2 cellular contexts compared by ENCODE assay signal in genomic region chr12:62265511-62265910, GRCh38.
TF ChIP-seq lines count a peak whose summit lies in the region.

No MANE protein-coding gene starts in this region.

TF ChIP-seq in K562, 482 proteins besides CTCF, POLR2A, EP300 and RAD21:
- TF ChIP-seq CGGBP1 (CRISPR knock-in tag; IDR thresholded peaks at IDR 0.05) (no peak), HIVEP1 (CRISPR knock-in tag; IDR thresholded peaks at IDR 0.05) (no peak), SIRT6 (IDR thresholded peaks at IDR 0.05; ENCODE audit: low read depth, low read length) (no peak), SAP30 (IDR thresholded peaks at IDR 0.05; ENCODE audit: borderline replicate concordance, insufficient read depth, low read depth, low read length, poor library complexity, severe bottlenecking) (no peak), SMC3 (conservative IDR thresholded peaks at IDR 0.05; ENCODE audit: insufficient read depth, low read depth, low read length) (no peak), SNIP1 (IDR thresholded peaks at IDR 0.05; ENCODE audit: low read depth) (no peak), SMARCA5 (IDR thresholded peaks at IDR 0.05) (no peak), YY1 (IDR thresholded peaks at IDR 0.05; ENCODE audit: borderline replicate concordance in 1 of 3, control insufficient read depth in 1 of 3, extremely low read depth in 1 of 3, insufficient read depth in 3 of 3, insufficient read length in 1 of 3, insufficient replicate concordance in 2 of 3, low read depth in 1 of 3, low read length in 2 of 3) (no peak)
- TF ChIP-seq, protein P1, sequence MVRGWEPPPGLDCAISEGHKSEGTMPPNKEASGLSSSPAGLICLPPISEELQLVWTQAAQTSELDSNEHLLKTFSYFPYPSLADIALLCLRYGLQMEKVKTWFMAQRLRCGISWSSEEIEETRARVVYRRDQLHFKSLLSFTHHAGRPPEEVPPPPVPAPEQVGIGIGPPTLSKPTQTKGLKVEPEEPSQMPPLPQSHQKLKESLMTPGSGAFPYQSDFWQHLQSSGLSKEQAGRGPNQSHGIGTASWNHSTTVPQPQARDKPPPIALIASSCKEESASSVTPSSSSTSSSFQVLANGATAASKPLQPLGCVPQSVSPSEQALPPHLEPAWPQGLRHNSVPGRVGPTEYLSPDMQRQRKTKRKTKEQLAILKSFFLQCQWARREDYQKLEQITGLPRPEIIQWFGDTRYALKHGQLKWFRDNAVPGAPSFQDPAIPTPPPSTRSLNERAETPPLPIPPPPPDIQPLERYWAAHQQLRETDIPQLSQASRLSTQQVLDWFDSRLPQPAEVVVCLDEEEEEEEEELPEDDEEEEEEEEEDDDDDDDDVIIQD (CRISPR knock-in tag; IDR thresholded peaks at IDR 0.05) = no peak
- TF ChIP-seq, protein P2, sequence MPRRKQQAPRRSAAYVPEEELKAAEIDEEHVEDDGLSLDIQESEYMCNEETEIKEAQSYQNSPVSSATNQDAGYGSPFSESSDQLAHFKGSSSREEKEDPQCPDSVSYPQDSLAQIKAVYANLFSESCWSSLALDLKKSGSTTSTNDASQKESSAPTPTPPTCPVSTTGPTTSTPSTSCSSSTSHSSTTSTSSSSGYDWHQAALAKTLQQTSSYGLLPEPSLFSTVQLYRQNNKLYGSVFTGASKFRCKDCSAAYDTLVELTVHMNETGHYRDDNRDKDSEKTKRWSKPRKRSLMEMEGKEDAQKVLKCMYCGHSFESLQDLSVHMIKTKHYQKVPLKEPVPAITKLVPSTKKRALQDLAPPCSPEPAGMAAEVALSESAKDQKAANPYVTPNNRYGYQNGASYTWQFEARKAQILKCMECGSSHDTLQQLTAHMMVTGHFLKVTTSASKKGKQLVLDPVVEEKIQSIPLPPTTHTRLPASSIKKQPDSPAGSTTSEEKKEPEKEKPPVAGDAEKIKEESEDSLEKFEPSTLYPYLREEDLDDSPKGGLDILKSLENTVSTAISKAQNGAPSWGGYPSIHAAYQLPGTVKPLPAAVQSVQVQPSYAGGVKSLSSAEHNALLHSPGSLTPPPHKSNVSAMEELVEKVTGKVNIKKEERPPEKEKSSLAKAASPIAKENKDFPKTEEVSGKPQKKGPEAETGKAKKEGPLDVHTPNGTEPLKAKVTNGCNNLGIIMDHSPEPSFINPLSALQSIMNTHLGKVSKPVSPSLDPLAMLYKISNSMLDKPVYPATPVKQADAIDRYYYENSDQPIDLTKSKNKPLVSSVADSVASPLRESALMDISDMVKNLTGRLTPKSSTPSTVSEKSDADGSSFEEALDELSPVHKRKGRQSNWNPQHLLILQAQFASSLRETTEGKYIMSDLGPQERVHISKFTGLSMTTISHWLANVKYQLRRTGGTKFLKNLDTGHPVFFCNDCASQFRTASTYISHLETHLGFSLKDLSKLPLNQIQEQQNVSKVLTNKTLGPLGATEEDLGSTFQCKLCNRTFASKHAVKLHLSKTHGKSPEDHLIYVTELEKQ (CRISPR knock-in tag; IDR thresholded peaks at IDR 0.05) = no peak

TF ChIP-seq in HepG2, 621 proteins besides CTCF, POLR2A, EP300 and RAD21:
- TF ChIP-seq EEA1 (CRISPR knock-in tag; IDR thresholded peaks at IDR 0.05; ENCODE audit: borderline replicate concordance) = no peak
- TF ChIP-seq NR2F6 (IDR thresholded peaks at IDR 0.05) = no peak
- no peak for TF ChIP-seq NR2F6 (CRISPR knock-in tag; IDR thresholded peaks at IDR 0.05)
